Comparison of ENCODE assay signal across 8 cellular contexts in the genomic region with DNA sequence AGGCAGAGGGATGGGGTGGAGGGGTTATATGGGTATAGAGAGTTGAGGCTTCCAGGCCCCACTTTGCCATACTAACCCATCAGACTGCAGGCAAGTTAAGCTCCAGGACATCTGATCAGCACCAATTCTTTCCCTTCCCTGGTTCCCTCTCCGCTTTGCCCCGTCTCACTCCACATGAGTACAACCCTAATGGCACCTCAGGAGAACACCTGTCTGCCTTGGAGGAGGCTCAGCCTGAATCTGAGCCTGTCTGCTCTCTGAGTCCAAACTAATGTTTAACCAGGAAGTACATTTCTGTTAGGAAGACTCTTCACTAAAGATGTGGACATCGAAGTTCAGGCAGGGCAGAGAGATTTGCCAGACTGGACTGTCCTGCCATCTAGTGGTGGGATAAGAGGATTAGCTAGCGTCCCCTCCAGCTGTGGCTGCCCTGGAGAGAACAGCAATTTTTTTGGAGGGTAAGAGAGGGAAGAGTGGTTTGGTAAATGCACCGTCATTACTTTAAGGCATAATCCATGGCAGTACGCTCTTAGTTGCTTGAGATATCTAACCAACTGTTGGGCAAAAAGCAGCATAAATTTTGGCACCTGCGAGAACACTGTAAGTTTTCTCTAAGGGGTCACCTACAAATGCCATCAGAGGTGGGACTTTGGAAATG. TPM values are rescaled to one million over a fixed set of nuclear protein-coding genes. Genes with fewer than 3 reads are reported as not detected.
A peak's percentile ranks its signal among the peaks of the same experiment; 100 is the strongest.
DNase-seq lines count a peak whose midpoint lies in the region; ATAC-seq and TF ChIP-seq lines count a peak whose summit lies in the region.

No MANE protein-coding gene starts in this region.

- no peaks in the 10 kb centered on the region for H3K9me3 Mint-ChIP-seq in CD4-positive, CD25-positive, alpha-beta regulatory T cell
- H3K9me3 Mint-ChIP-seq in activated naive CD4-positive, alpha-beta T cell treated with anti-CD3 and anti-CD28 coated beads, Interleukin-2, amount 50 U/mL, for 72 hours, result no peaks in the 10 kb centered on the region

- H3K4me1 ChIP-seq in CD4-positive, CD25-positive, alpha-beta regulatory T cell (ENCODE audit: control insufficient read depth, insufficient read depth, low read length, poor library complexity, severe bottlenecking), result no peaks in the 10 kb centered on the region
- no peaks in the 10 kb centered on the region for H3K4me1 ChIP-seq in prostate gland (replicated peaks)

- no peak overlapping the region for H3K4me3 Mint-ChIP-seq in CD4-positive, CD25-positive, alpha-beta regulatory T cell

- H3K4me3 ChIP-seq in CD4-positive, CD25-positive, alpha-beta regulatory T cell (ENCODE audit: low read depth, low read length), result no peak overlapping the region
- no peak overlapping the region for H3K4me3 ChIP-seq in prostate gland

- no peak overlapping the region for H3K27ac ChIP-seq in CD4-positive, CD25-positive, alpha-beta regulatory T cell (ENCODE audit: insufficient read depth, low read length, poor library complexity, severe bottlenecking)
- H3K27ac ChIP-seq in prostate gland, result no peak overlapping the region

- no peaks in the 10 kb centered on the region for H3K9me3 ChIP-seq in CD4-positive, CD25-positive, alpha-beta regulatory T cell (ENCODE audit: control insufficient read depth in 2 of 2, low read length in 2 of 2)
- H3K9me3 ChIP-seq in prostate gland, result no peaks in the 10 kb centered on the region

- no peaks in the 10 kb centered on the region for H3K36me3 Mint-ChIP-seq in CD4-positive, CD25-positive, alpha-beta regulatory T cell
- no peaks in the 10 kb centered on the region for H3K36me3 Mint-ChIP-seq in activated naive CD4-positive, alpha-beta T cell treated with anti-CD3 and anti-CD28 coated beads, Interleukin-2, amount 50 U/mL, for 72 hours

- no peaks in the 10 kb centered on the region for H3K36me3 ChIP-seq in CD4-positive, CD25-positive, alpha-beta regulatory T cell (ENCODE audit: control insufficient read depth, insufficient read depth, low read length)
- H3K36me3 ChIP-seq in prostate gland, result no peaks in the 10 kb centered on the region

- H3K27me3 Mint-ChIP-seq in CD4-positive, CD25-positive, alpha-beta regulatory T cell, result peaks cover 57% of the 10 kb centered on the region

- H3K27me3 ChIP-seq in CD4-positive, CD25-positive, alpha-beta regulatory T cell (ENCODE audit: control insufficient read depth, insufficient read depth, low read length), result peaks cover 2% of the 10 kb centered on the region
- no peaks in the 10 kb centered on the region for H3K27me3 ChIP-seq in prostate gland (replicated peaks; ENCODE audit: insufficient read depth)

- TF ChIP-seq CTCF in GM20000 (IDR thresholded peaks at IDR 0.05; ENCODE audit: extremely low read depth, missing control alignments) (peak; percentile 74), prostate gland (IDR thresholded peaks at IDR 0.05) (peak; percentile 62 to 95 (median 94))

- TF ChIP-seq POLR2A in prostate gland (IDR thresholded peaks at IDR 0.05), result no peak

- WGBS in prostate gland, result 28% methylated on average over 7 of the region's 7 CpGs

- intact Hi-C loops in head of caudate nucleus (cut with DNase I), result loop anchor here (2.0 to 10.0 kb wide), 3 partner anchors 68 to 166 kb away; a partner anchor contains a TSS
- intact Hi-C loops in prostate gland (cut with DNase I), result loop anchor here (1.0 to 5.0 kb wide), 2 partner anchors 68 to 159 kb away; no protein-coding TSS in a partner anchor

- ATAC-seq in CD4-positive, CD25-positive, alpha-beta regulatory T cell (ENCODE audit: low read depth in 2 of 2), result peak; percentile 79 to 90
- ATAC-seq in SK-N-SH treated with all-trans-retinoic acid at 6 μM for 48 hours (peak; percentile 96), HG03025 (IDR thresholded peaks at IDR 0.05; ENCODE audit: low FRiP score, unreplicated experiment) (no peak)
- ATAC-seq in activated naive CD4-positive, alpha-beta T cell treated with anti-CD3 and anti-CD28 coated beads, Interleukin-2, amount 50 U/mL, for 72 hours, result peak; percentile 95 to 98

- H3K27ac Mint-ChIP-seq in CD4-positive, CD25-positive, alpha-beta regulatory T cell, result peak overlapping the region in 2 of 3 donors; percentile 3 to 21
- peak overlapping the region in 1 of 2 donors; percentile 6 for H3K27ac Mint-ChIP-seq in activated naive CD4-positive, alpha-beta T cell treated with anti-CD3 and anti-CD28 coated beads, Interleukin-2, amount 50 U/mL, for 72 hours

- DNase-seq in CD4-positive, CD25-positive, alpha-beta regulatory T cell, result peak; percentile 49 to 81 (median 73)
- DNase-seq in GM20000 (ENCODE audit: low spot score) (peak; percentile 83), NCI-H1048 (lab: John Stamatoyannopoulos, UW) (peak; percentile 14), head of caudate nucleus (peak; percentile 32 to 91 (median 78)), prostate gland (ENCODE audit: low spot score) (peak; percentile 79)
- DNase-seq in activated naive CD4-positive, alpha-beta T cell treated with anti-CD3 and anti-CD28 coated beads, Interleukin-2, amount 50 U/mL, for 72 hours (ENCODE audit: low spot score in 2 of 2), result peak; percentile 58 to 60

- peaks cover 0 to 5% (median 2%) of the 10 kb centered on the region in 4 donors for H3K4me1 Mint-ChIP-seq in CD4-positive, CD25-positive, alpha-beta regulatory T cell

TF ChIP-seq in SK-N-SH treated with all-trans-retinoic acid at 6 μM for 48 hours, 23 proteins besides CTCF, POLR2A, EP300 and RAD21:
- TF ChIP-seq ARNTL (CRISPR knock-in tag; IDR thresholded peaks at IDR 0.05; ENCODE audit: borderline replicate concordance, low read depth) (no peak), ZNF8 (CRISPR knock-in tag; IDR thresholded peaks at IDR 0.05) (no peak), SNAI2 (CRISPR knock-in tag; IDR thresholded peaks at IDR 0.05) (no peak)
- TF ChIP-seq, protein P1, sequence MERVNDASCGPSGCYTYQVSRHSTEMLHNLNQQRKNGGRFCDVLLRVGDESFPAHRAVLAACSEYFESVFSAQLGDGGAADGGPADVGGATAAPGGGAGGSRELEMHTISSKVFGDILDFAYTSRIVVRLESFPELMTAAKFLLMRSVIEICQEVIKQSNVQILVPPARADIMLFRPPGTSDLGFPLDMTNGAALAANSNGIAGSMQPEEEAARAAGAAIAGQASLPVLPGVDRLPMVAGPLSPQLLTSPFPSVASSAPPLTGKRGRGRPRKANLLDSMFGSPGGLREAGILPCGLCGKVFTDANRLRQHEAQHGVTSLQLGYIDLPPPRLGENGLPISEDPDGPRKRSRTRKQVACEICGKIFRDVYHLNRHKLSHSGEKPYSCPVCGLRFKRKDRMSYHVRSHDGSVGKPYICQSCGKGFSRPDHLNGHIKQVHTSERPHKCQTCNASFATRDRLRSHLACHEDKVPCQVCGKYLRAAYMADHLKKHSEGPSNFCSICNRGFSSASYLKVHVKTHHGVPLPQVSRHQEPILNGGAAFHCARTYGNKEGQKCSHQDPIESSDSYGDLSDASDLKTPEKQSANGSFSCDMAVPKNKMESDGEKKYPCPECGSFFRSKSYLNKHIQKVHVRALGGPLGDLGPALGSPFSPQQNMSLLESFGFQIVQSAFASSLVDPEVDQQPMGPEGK (CRISPR knock-in tag; IDR thresholded peaks at IDR 0.05; ENCODE audit: borderline replicate concordance), result no peak

RNA-seq across cellular contexts. Expression of a gene that starts 29.2 kb away (rescaled TPM):
- total RNA-seq in CD4-positive, CD25-positive, alpha-beta regulatory T cell, result 3.8 TPM
- polyA plus RNA-seq in CD4-positive, CD25-positive, alpha-beta regulatory T cell, result 1 to 10 TPM; 1.5 to 3.5 (median 1.7) TPM
- total RNA-seq in activated naive CD4-positive, alpha-beta T cell treated with anti-CD3 and anti-CD28 coated beads, Interleukin-2, amount 50 U/mL, for 72 hours, result 1 to 10 TPM in 1 of 2 donors, under 1 TPM in 1; 0.41 to 1.4 TPM
- 10 to 100 TPM in 1 of 2 donors, 1 to 10 TPM in 1; 5.2 to 25.8 TPM for total RNA-seq in prostate gland

RNA-seq across cellular contexts. Expression of a gene that starts 47.8 kb away (rescaled TPM):
- 5.4 TPM for total RNA-seq in CD4-positive, CD25-positive, alpha-beta regulatory T cell
- polyA plus RNA-seq in CD4-positive, CD25-positive, alpha-beta regulatory T cell, result 10 to 100 TPM in 3 of 4 donors, 1 to 10 TPM in 1; 8.1 to 14.4 (median 11.9) TPM
- 1 to 10 TPM; 4.1 to 5.0 TPM for total RNA-seq in activated naive CD4-positive, alpha-beta T cell treated with anti-CD3 and anti-CD28 coated beads, Interleukin-2, amount 50 U/mL, for 72 hours
- 10 to 100 TPM; 11.8 to 14.2 TPM for total RNA-seq in prostate gland

Comparison
In these comparisons a context has a peak if more than half of its experiments do, and no peak if none do; other contexts are left out.
1. DNase-seq: peak in every context shown above with its lines; median percentile 83 in GM20000; 79 in prostate gland; 78 in head of caudate nucleus; 73 in CD4-positive, CD25-positive, alpha-beta regulatory T cell; 59 in activated naive CD4-positive, alpha-beta T cell treated with anti-CD3 and anti-CD28 coated beads, Interleukin-2, amount 50 U/mL, for 72 hours; 14 in NCI-H1048.